12 cellular contexts compared by ENCODE assay signal in genomic region chr5:172797800-172798199, GRCh38. TPM values are rescaled to one million over a fixed set of nuclear protein-coding genes. Genes with fewer than 3 reads are reported as not detected.
DNase-seq lines count a peak whose midpoint lies in the region; ATAC-seq and TF ChIP-seq lines count a peak whose summit lies in the region.
"Had no signal": no experiment of that assay in that cellular context is flagged by ENCODE, and none has a peak within 500 bp of the region (broad histone marks: within the 10 kb centered on the region; RNA-seq: fewer than 3 reads in every experiment).

No MANE protein-coding gene starts in this region.

- H3K36me3 Mint-ChIP-seq in natural killer cell treated with Interleukin-12 subunit alpha and Interleukin-12 subunit beta and Interleukin-15 and Interleukin-18, amount 100 ng/mL, for 72 hours: no peaks in the 10 kb centered on the region

- no peak overlapping the region for H3K4me3 Mint-ChIP-seq in natural killer cell treated with Interleukin-12 subunit alpha and Interleukin-12 subunit beta and Interleukin-15 and Interleukin-18, amount 100 ng/mL, for 72 hours
- H3K4me3 Mint-ChIP-seq: activated CD4-positive, alpha-beta T cell treated with anti-CD3 and anti-CD28 coated beads, Interleukin-2, amount 10 ng/mL, durations not matched to agents 24 days and 14 days had no signal

- H3K27me3 ChIP-seq in heart right ventricle (no peaks in the 10 kb centered on the region), colonic mucosa (no peaks in the 10 kb centered on the region), uterus (no peaks in the 10 kb centered on the region)
- H3K27me3 ChIP-seq: BE2C, dorsolateral prefrontal cortex had no signal

- H3K27me3 Mint-ChIP-seq in natural killer cell treated with Interleukin-12 subunit alpha and Interleukin-12 subunit beta and Interleukin-15 and Interleukin-18, amount 100 ng/mL, for 72 hours: peaks cover 0 to 3% of the 10 kb centered on the region in 2 donors
- H3K27me3 Mint-ChIP-seq: activated CD4-positive, alpha-beta T cell treated with anti-CD3 and anti-CD28 coated beads, Interleukin-2, amount 10 ng/mL, durations not matched to agents 24 days and 14 days had no signal

- peak overlapping the region; percentile 18 to 50 for H3K27ac Mint-ChIP-seq in natural killer cell treated with Interleukin-12 subunit alpha and Interleukin-12 subunit beta and Interleukin-15 and Interleukin-18, amount 100 ng/mL, for 72 hours
- H3K27ac Mint-ChIP-seq: activated CD4-positive, alpha-beta T cell treated with anti-CD3 and anti-CD28 coated beads, Interleukin-2, amount 10 ng/mL, durations not matched to agents 24 days and 14 days had no signal

- intact Hi-C loops in heart right ventricle (cut with DNase I) (loop anchor here in 1 of 10 donors (10.0 kb wide), 1 partner anchor 57 kb away; no protein-coding TSS in a partner anchor), Right ventricle myocardium superior (cut with DNase I) (no loop called here), colonic mucosa (cut with DNase I) (no loop called here), uterus (cut with DNase I; ENCODE audit: low total_unique reads) (no loop called here)

- TF ChIP-seq CTCF in heart right ventricle (IDR thresholded peaks at IDR 0.05) (no peak), colonic mucosa (IDR thresholded peaks at IDR 0.05) (no peak), uterus (IDR thresholded peaks at IDR 0.05) (no peak)

- H3K9me3 ChIP-seq in heart right ventricle: no peaks in the 10 kb centered on the region
- H3K9me3 ChIP-seq in colonic mucosa: no peaks in the 10 kb centered on the region
- no peaks in the 10 kb centered on the region for H3K9me3 ChIP-seq in uterus
- H3K9me3 ChIP-seq: BE2C had no signal

- 74 to 77% methylated on average over 5 of the region's 5 CpGs for WGBS in heart right ventricle, 2 donors

- TF ChIP-seq POLR2A in uterus (IDR thresholded peaks at IDR 0.05): no peak

- no peaks in the 10 kb centered on the region for H3K36me3 ChIP-seq in heart right ventricle
- H3K36me3 ChIP-seq in colonic mucosa: no peaks in the 10 kb centered on the region
- H3K36me3 ChIP-seq in uterus: no peaks in the 10 kb centered on the region
- H3K36me3 ChIP-seq: BE2C had no signal

- H3K27ac ChIP-seq in heart right ventricle: peak overlapping the region in 6 of 10 donors; percentile 13 to 95 (median 42)
- H3K27ac ChIP-seq in colonic mucosa: peak overlapping the region; percentile 45
- peak overlapping the region; percentile 92 to 97 for H3K27ac ChIP-seq in uterus

- no peak overlapping the region for H3K9ac ChIP-seq in colonic mucosa (ENCODE audit: low read depth in 2 of 2, low read length in 2 of 2)

- no peak for DNase-seq in heart right ventricle
- DNase-seq in Right ventricle myocardium superior: no peak
- DNase-seq in colonic mucosa: no peak
- no peak for DNase-seq in natural killer cell treated with Interleukin-12 subunit alpha and Interleukin-12 subunit beta and Interleukin-15 and Interleukin-18, amount 100 ng/mL, for 72 hours (ENCODE audit: low spot score)
- no peak for DNase-seq in uterus
- DNase-seq in iPS-NIHi11 (ENCODE audit: low spot score): no peak
- no peak for DNase-seq in glomerular visceral epithelial cell (ENCODE audit: extremely low spot score)
- DNase-seq: activated CD4-positive, alpha-beta T cell treated with anti-CD3 and anti-CD28 coated beads, Interleukin-2, amount 10 ng/mL, durations not matched to agents 24 days and 14 days; activated naive CD4-positive, alpha-beta T cell; BE2C had no signal

- ATAC-seq in heart right ventricle (no peak), Right ventricle myocardium superior (ENCODE audit: poor library complexity) (no peak), HG02852 (IDR thresholded peaks at IDR 0.05; ENCODE audit: unreplicated experiment) (no peak)
- no peak for ATAC-seq in natural killer cell treated with Interleukin-12 subunit alpha and Interleukin-12 subunit beta and Interleukin-15 and Interleukin-18, amount 100 ng/mL, for 72 hours

- peaks cover 6 to 98% (median 25%) of the 10 kb centered on the region in 9 donors for H3K4me1 ChIP-seq in heart right ventricle
- no peaks in the 10 kb centered on the region for H3K4me1 ChIP-seq in colonic mucosa
- H3K4me1 ChIP-seq in uterus: peaks cover 10% of the 10 kb centered on the region in 2 donors
- H3K4me1 ChIP-seq: BE2C had no signal

- peaks cover 19 to 28% of the 10 kb centered on the region in 2 donors for H3K4me1 Mint-ChIP-seq in natural killer cell treated with Interleukin-12 subunit alpha and Interleukin-12 subunit beta and Interleukin-15 and Interleukin-18, amount 100 ng/mL, for 72 hours (ENCODE audit: low read depth in 2 of 2)

- H3K9me3 Mint-ChIP-seq in natural killer cell treated with Interleukin-12 subunit alpha and Interleukin-12 subunit beta and Interleukin-15 and Interleukin-18, amount 100 ng/mL, for 72 hours: no peaks in the 10 kb centered on the region
- H3K9me3 Mint-ChIP-seq: activated CD4-positive, alpha-beta T cell treated with anti-CD3 and anti-CD28 coated beads, Interleukin-2, amount 10 ng/mL, durations not matched to agents 24 days and 14 days had no signal

- H3K4me3 ChIP-seq in heart right ventricle (no peak overlapping the region), colonic mucosa (no peak overlapping the region), uterus (no peak overlapping the region)
- H3K4me3 ChIP-seq: dorsolateral prefrontal cortex had no signal

RNA-seq across cellular contexts. Expression of gene DUSP1, which starts 26.8 kb away (rescaled TPM):
- total RNA-seq in heart right ventricle (100 to 1,000 TPM in 7 of 10 donors, 10 to 100 TPM in 3; 55.7 to 215 (median 143) TPM), Right ventricle myocardium superior (122 TPM), colonic mucosa (100 to 1,000 TPM in 1 of 2 donors, 10 to 100 TPM in 1; 61.7 to 102 TPM), uterus (1,000 to 10,000 TPM in 1 of 4 donors, 100 to 1,000 TPM in 3; 189 to 2,046 (median 515) TPM)
- polyA plus RNA-seq in heart right ventricle: 10 to 100 TPM; 33.3 to 98.6 TPM
- 10 to 100 TPM; 12.4 to 13.6 TPM for total RNA-seq in natural killer cell treated with Interleukin-12 subunit alpha and Interleukin-12 subunit beta and Interleukin-15 and Interleukin-18, amount 100 ng/mL, for 72 hours

RNA-seq across cellular contexts. Expression of gene ERGIC1, which starts 36.3 kb away (rescaled TPM):
- total RNA-seq in heart right ventricle (10 to 100 TPM; 60.3 to 91.9 (median 74.2) TPM), Right ventricle myocardium superior (75.5 TPM), colonic mucosa (100 to 1,000 TPM; 173 to 191 TPM), uterus (100 to 1,000 TPM in 1 of 4 donors, 10 to 100 TPM in 3; 34.8 to 130 (median 67.7) TPM)
- 10 to 100 TPM; 48.0 to 64.9 TPM for polyA plus RNA-seq in heart right ventricle
- total RNA-seq in natural killer cell treated with Interleukin-12 subunit alpha and Interleukin-12 subunit beta and Interleukin-15 and Interleukin-18, amount 100 ng/mL, for 72 hours: 10 to 100 TPM; 50.8 to 51.4 TPM

Comparison
In these comparisons a context has a peak if more than half of its experiments do, and no peak if none do; other contexts are left out.
1. H3K27ac ChIP-seq: peak in every context shown above with its lines; median percentile 94 in uterus; 45 in colonic mucosa; 42 in heart right ventricle.